In genomic region chr5:172983542-172984243, GRCh38 we compare ENCODE assay signal across 8 cellular contexts. TPM values are rescaled to one million over a fixed set of nuclear protein-coding genes. Genes with fewer than 3 reads are reported as not detected.
A peak's percentile ranks its signal among the peaks of the same experiment; 100 is the strongest.
DNase-seq lines count a peak whose midpoint lies in the region; ATAC-seq and TF ChIP-seq lines count a peak whose summit lies in the region.

TSS of gene ATP6V0E1 (plus strand) at chr5:172983771. CDS start at chr5:172983861, 90 bp downstream.

- no peak for TF ChIP-seq CTCF in GM12864 (IDR thresholded peaks at IDR 0.05; ENCODE audit: low read depth, low read length, missing control alignments)
- TF ChIP-seq CTCF in SU-DHL-6 (IDR thresholded peaks at IDR 0.05; ENCODE audit: insufficient read depth, low read length, poor library complexity, severe bottlenecking): no peak
- no peak for TF ChIP-seq CTCF in ovary (IDR thresholded peaks at IDR 0.05)

- peaks cover 15% of the 10 kb centered on the region for H3K36me3 Mint-ChIP-seq in activated naive CD8-positive, alpha-beta T cell treated with anti-CD3 and anti-CD28 coated beads, Interleukin-2, amount 10 ng/mL, durations not matched to agents 7 days and 5 days

- H3K4me2 ChIP-seq in SU-DHL-6 (ENCODE audit: low read depth, low read length, poor library complexity, severe bottlenecking): peak within 1 kb of the TSS; percentile 63

- TF ChIP-seq EP300 in ovary (IDR thresholded peaks at IDR 0.05): peak; percentile 7

- no peaks in the 10 kb centered on the region for H3K9me2 ChIP-seq in SU-DHL-6 (replicated peaks; ENCODE audit: insufficient read depth, low read length)

- peaks cover 49% of the 10 kb centered on the region for H3K79me2 ChIP-seq in SU-DHL-6 (ENCODE audit: insufficient read depth, low read length)

- no peaks in the 10 kb centered on the region for H3K9me3 Mint-ChIP-seq in activated naive CD8-positive, alpha-beta T cell treated with anti-CD3 and anti-CD28 coated beads, Interleukin-2, amount 10 ng/mL, durations not matched to agents 7 days and 5 days

- peak; percentile 88 for TF ChIP-seq POLR2A in ovary (IDR thresholded peaks at IDR 0.05)

- H3K4me3 ChIP-seq in GM12864 (ENCODE audit: low read depth, low read length): peak within 1 kb of the TSS; percentile 91
- peak within 1 kb of the TSS; percentile 96 for H3K4me3 ChIP-seq in SU-DHL-6 (ENCODE audit: insufficient read depth, low read length, poor library complexity, severe bottlenecking)
- peak within 1 kb of the TSS; percentile 55 for H3K4me3 ChIP-seq in ovary
- peak within 1 kb of the TSS; percentile 98 for H3K4me3 ChIP-seq in thymus (ENCODE audit: low read length)

- H3K4me3 Mint-ChIP-seq in activated naive CD8-positive, alpha-beta T cell treated with anti-CD3 and anti-CD28 coated beads, Interleukin-2, amount 10 ng/mL, durations not matched to agents 7 days and 5 days: peak within 1 kb of the TSS; percentile 98

- H3K27ac ChIP-seq in SU-DHL-6 (ENCODE audit: low read depth, low read length): peak within 1 kb of the TSS; percentile 82
- H3K27ac ChIP-seq in ovary: peak within 1 kb of the TSS; percentile 88 to 89
- peak within 1 kb of the TSS; percentile 97 for H3K27ac ChIP-seq in thymus (ENCODE audit: low read depth)

- H3F3A ChIP-seq in SU-DHL-6 (ENCODE audit: insufficient read depth): peaks cover 9% of the 10 kb centered on the region

- H3K36me3 ChIP-seq in SU-DHL-6 (ENCODE audit: low read length) (no peaks in the 10 kb centered on the region), ovary (no peaks in the 10 kb centered on the region), thymus (ENCODE audit: control insufficient read depth, insufficient read depth) (peaks cover 23% of the 10 kb centered on the region)

- no peaks in the 10 kb centered on the region for H3K9me3 ChIP-seq in SU-DHL-6 (ENCODE audit: insufficient read depth, low read length)
- no peaks in the 10 kb centered on the region for H3K9me3 ChIP-seq in ovary
- H3K9me3 ChIP-seq in thymus (ENCODE audit: control insufficient read depth): no peaks in the 10 kb centered on the region

- WGBS in ovary, 3 donors: 0 to 1% (median 1%) methylated on average over 45 to 49 of the region's 49 CpGs
- WGBS in thymus: under 1% methylated on average over 49 of the region's 49 CpGs

- peaks cover 20% of the 10 kb centered on the region for H3K4me1 Mint-ChIP-seq in activated naive CD8-positive, alpha-beta T cell treated with anti-CD3 and anti-CD28 coated beads, Interleukin-2, amount 10 ng/mL, durations not matched to agents 7 days and 5 days

- peaks cover 2% of the 10 kb centered on the region for H3K4me1 ChIP-seq in ovary (ENCODE audit: insufficient read depth)
- H3K4me1 ChIP-seq in thymus (ENCODE audit: control insufficient read depth, insufficient read depth, low read length): peaks cover 6% of the 10 kb centered on the region

- H3K27me3 ChIP-seq in SU-DHL-6 (ENCODE audit: low read length): no peaks in the 10 kb centered on the region
- H3K27me3 ChIP-seq in ovary: no peaks in the 10 kb centered on the region
- no peaks in the 10 kb centered on the region for H3K27me3 ChIP-seq in thymus (ENCODE audit: control insufficient read depth, insufficient read depth)

- H3K9ac ChIP-seq in SU-DHL-6 (ENCODE audit: low read length): peak within 1 kb of the TSS; percentile 92

- H2AFZ ChIP-seq in SU-DHL-6 (ENCODE audit: low read depth, low read length, severe bottlenecking): peak within 1 kb of the TSS; percentile 67

- DNase-seq in GM12864 (ENCODE audit: low read depth) (peak; percentile 59), NCI-H1105 treated with DMSO at 0.1 percent for 48 hours (lab: John Stamatoyannopoulos, UW) (peak; percentile 77), head of caudate nucleus (peak; percentile 94 to 99 (median 98)), ovary (peak; percentile 96 to 98 (median 97))
- peak; percentile 98 for DNase-seq in activated naive CD8-positive, alpha-beta T cell treated with anti-CD3 and anti-CD28 coated beads, Interleukin-2, amount 10 ng/mL, durations not matched to agents 7 days and 5 days

- H4K20me1 ChIP-seq in SU-DHL-6 (ENCODE audit: low read depth, low read length): 0 out of 2 replicates have a peak, but pooled peaks cover 4% of the 10 kb centered on the region

- POLR2A ChIA-PET in activated naive CD8-positive, alpha-beta T cell treated with anti-CD3 and anti-CD28 coated beads, Interleukin-2, amount 10 ng/mL, durations not matched to agents 7 days and 5 days (lab: Charles Lee): interaction anchor here (0.6 to 2.3 kb wide), 24 partner anchors 10 to 632 kb away, joined by 3 to 35 read pairs (median 4); partner anchors contain the start of genes BNIP1, BOD1, DUSP1 and RPL26L1

- intact Hi-C loops in head of caudate nucleus (cut with DNase I) (loop anchor here (5.0 to 10.0 kb wide), 2 partner anchors 161 to 344 kb away; partner anchors contain the start of genes BNIP1 and STC2), ovary (cut with DNase I) (loop anchor here (2.0 to 10.0 kb wide), 7 partner anchors 71 to 309 kb away; partner anchors contain the start of genes BNIP1 (in 3 of the 4) and CREBRF (in 2 of the 4))

- peak; percentile 95 for ATAC-seq in HG02642 (IDR thresholded peaks at IDR 0.05; ENCODE audit: poor library complexity, unreplicated experiment)
- ATAC-seq in activated naive CD8-positive, alpha-beta T cell treated with anti-CD3 and anti-CD28 coated beads, Interleukin-2, amount 10 ng/mL, durations not matched to agents 7 days and 5 days (ENCODE audit: low read depth): peak; percentile 88

- H3K27me3 Mint-ChIP-seq in activated naive CD8-positive, alpha-beta T cell treated with anti-CD3 and anti-CD28 coated beads, Interleukin-2, amount 10 ng/mL, durations not matched to agents 7 days and 5 days: peaks cover 3% of the 10 kb centered on the region

- H3K27ac Mint-ChIP-seq in activated naive CD8-positive, alpha-beta T cell treated with anti-CD3 and anti-CD28 coated beads, Interleukin-2, amount 10 ng/mL, durations not matched to agents 7 days and 5 days: peak within 1 kb of the TSS; percentile 99

RNA-seq across cellular contexts. Expression of gene ATP6V0E1, which starts in this region (rescaled TPM):
- total RNA-seq in activated naive CD8-positive, alpha-beta T cell treated with anti-CD3 and anti-CD28 coated beads, Interleukin-2, amount 10 ng/mL, durations not matched to agents 7 days and 5 days: 100 to 1,000 TPM; 131 to 142 TPM
- total RNA-seq in ovary: 100 to 1,000 TPM in 6 of 7 donors, 10 to 100 TPM in 1; 99.7 to 171 (median 161) TPM
- polyA plus RNA-seq in ovary (100 to 1,000 TPM; 211 to 376 TPM), thymus (420 TPM)

Comparison
In these comparisons a context has a peak if more than half of its experiments do, and no peak if none do; other contexts are left out.
1. Peak in every context shown above with its lines: DNase-seq, ATAC-seq, H3K4me3 ChIP-seq and H3K27ac ChIP-seq.